ENCODE assay signal across 9 cellular contexts in genomic region chr2:210363261-210363660, GRCh38. TPM values are rescaled to one million over a fixed set of nuclear protein-coding genes. Genes with fewer than 3 reads are reported as not detected.
A peak's percentile ranks its signal among the peaks of the same experiment; 100 is the strongest.
DNase-seq lines count a peak whose midpoint lies in the region; ATAC-seq and TF ChIP-seq lines count a peak whose summit lies in the region.
"Had no signal": no experiment of that assay in that cellular context is flagged by ENCODE, and none has a peak within 500 bp of the region (broad histone marks: within the 10 kb centered on the region; RNA-seq: fewer than 3 reads in every experiment).

No MANE protein-coding gene starts in this region.

- H3K36me3 ChIP-seq in left lung = no peaks in the 10 kb centered on the region

- no peaks in the 10 kb centered on the region; a peak in 1 of 7 replicates for H3K36me3 Mint-ChIP-seq in H9 (ENCODE audit: insufficient read depth in 1 of 3, low read depth in 3 of 3)

- H3K18ac ChIP-seq in H9 (ENCODE audit: insufficient read length, low read depth, low read length) = no peak overlapping the region

- H4K8ac ChIP-seq in H9 (replicated peaks; ENCODE audit: insufficient read length, low read depth, low read length) = no peak overlapping the region

- no peak overlapping the region for H2BK20ac ChIP-seq in H9 (ENCODE audit: low read depth, low read length, poor library complexity, severe bottlenecking)

- H3K56ac ChIP-seq in H9 (ENCODE audit: insufficient read length, low read depth, low read length) = no peak overlapping the region

- H4K91ac ChIP-seq in H9 (ENCODE audit: insufficient read length, low read depth, low read length) = no peak overlapping the region

- H2BK5ac ChIP-seq in H9 (ENCODE audit: insufficient read length, low read length) = no peak overlapping the region

- no peaks in the 10 kb centered on the region for H3K9me3 ChIP-seq in H9 (ENCODE audit: control insufficient read depth, low read depth, low read length)
- no peaks in the 10 kb centered on the region for H3K9me3 ChIP-seq in left lung

- no peak overlapping the region for H3K4me3 Mint-ChIP-seq in H9
- H3K4me3 Mint-ChIP-seq: activated CD4-positive, alpha-beta T cell treated with anti-CD3 and anti-CD28 coated beads, Interleukin-2, amount 10 ng/mL, durations not matched to agents 7 days and 5 days had no signal

- H3K27ac ChIP-seq in H9 (ENCODE audit: insufficient read length, low read depth, low read length) = no peak overlapping the region
- H3K27ac ChIP-seq in left lung = no peak overlapping the region
- H3K27ac ChIP-seq in coronary artery = no peak overlapping the region

- no peaks in the 10 kb centered on the region for H3K23me2 ChIP-seq in H9 (ENCODE audit: insufficient read length, low read depth, low read length, poor library complexity, severe bottlenecking)

- H3K4me2 ChIP-seq in H9 (ENCODE audit: insufficient read depth, insufficient read length, low read length) = no peak overlapping the region

- H3K4ac ChIP-seq in H9 (ENCODE audit: low read depth, low read length) = no peak overlapping the region

- H3K27me3 ChIP-seq in H9 (ENCODE audit: insufficient read depth, low read length) (no peaks in the 10 kb centered on the region), left lung (no peaks in the 10 kb centered on the region)

- no peak overlapping the region for H3T11ph ChIP-seq in H9 (ENCODE audit: low read length)

- no peak overlapping the region for H2BK120ac ChIP-seq in H9 (ENCODE audit: low read depth, low read length, poor library complexity, severe bottlenecking)

- peak; percentile 52 for ATAC-seq in left lung

- TF ChIP-seq CTCF in GM12874 (IDR thresholded peaks at IDR 0.05; ENCODE audit: insufficient read depth, low read depth, low read length) (peak; percentile 37; the same call in 1 of the 2 replicates), H9 (conservative IDR thresholded peaks at IDR 0.05) (peak; percentile 52), left lung (IDR thresholded peaks at IDR 0.05) (peak in 1 of 2 donors; percentile 9), coronary artery (IDR thresholded peaks at IDR 0.05) (no peak)

- H3K9me3 Mint-ChIP-seq in H9 = no peaks in the 10 kb centered on the region
- H3K9me3 Mint-ChIP-seq: activated CD4-positive, alpha-beta T cell treated with anti-CD3 and anti-CD28 coated beads, Interleukin-2, amount 10 ng/mL, durations not matched to agents 7 days and 5 days had no signal

- H3K4me3 ChIP-seq in left lung = no peak overlapping the region
- no peak overlapping the region for H3K4me3 ChIP-seq in coronary artery

- H3K27me3 Mint-ChIP-seq in H9 (ENCODE audit: low read depth) = no peaks in the 10 kb centered on the region; the same call in 1 of the 2 replicates
- H3K27me3 Mint-ChIP-seq: activated CD4-positive, alpha-beta T cell treated with anti-CD3 and anti-CD28 coated beads, Interleukin-2, amount 10 ng/mL, durations not matched to agents 7 days and 5 days had no signal

- intact Hi-C loops in left lung (cut with DNase I) = no loop called here

- H3K23ac ChIP-seq in H9 (ENCODE audit: insufficient read length, low read depth, low read length) = no peak overlapping the region

- H2AFZ ChIP-seq in H9 (ENCODE audit: low read length) = no peak overlapping the region

- no peaks in the 10 kb centered on the region for H3K79me1 ChIP-seq in H9 (ENCODE audit: insufficient read depth, low read depth, low read length, poor library complexity, severe bottlenecking)

- H4K20me1 ChIP-seq in H9 (ENCODE audit: control insufficient read depth, insufficient read depth, insufficient read length) = no peaks in the 10 kb centered on the region

- H3K14ac ChIP-seq in H9 (ENCODE audit: insufficient read depth, low read length) = no peak overlapping the region

- H3K4me1 ChIP-seq in H9 (ENCODE audit: insufficient read depth, low read length) (no peaks in the 10 kb centered on the region; the same call in 1 of the 2 replicates), left lung (no peaks in the 10 kb centered on the region)

- peaks cover 3 to 5% of the 10 kb centered on the region in 2 experiments for H3K4me1 Mint-ChIP-seq in H9
- H3K4me1 Mint-ChIP-seq: activated CD4-positive, alpha-beta T cell treated with anti-CD3 and anti-CD28 coated beads, Interleukin-2, amount 10 ng/mL, durations not matched to agents 7 days and 5 days had no signal

- H3K79me2 ChIP-seq in H9 (ENCODE audit: insufficient read depth, low read length) = no peaks in the 10 kb centered on the region

- H3K27ac Mint-ChIP-seq in H9 = no peak overlapping the region
- H3K27ac Mint-ChIP-seq: activated CD4-positive, alpha-beta T cell treated with anti-CD3 and anti-CD28 coated beads, Interleukin-2, amount 10 ng/mL, durations not matched to agents 7 days and 5 days had no signal

- H4K5ac ChIP-seq in H9 (ENCODE audit: insufficient read length, low read depth, low read length) = no peak overlapping the region

- DNase-seq in H9 (peak; percentile 28), NCI-H69 (lab: John Stamatoyannopoulos, UW) (peak; percentile 47), left lung (no peak), pons (ENCODE audit: low spot score) (no peak), coronary artery (ENCODE audit: low spot score) (no peak), middle frontal gyrus (ENCODE audit: extremely low spot score, low spot score) (no peak)
- DNase-seq: activated CD4-positive, alpha-beta T cell treated with anti-CD3 and anti-CD28 coated beads, Interleukin-2, amount 10 ng/mL, durations not matched to agents 7 days and 5 days had no signal

- H2BK12ac ChIP-seq in H9 (ENCODE audit: insufficient read length, low read depth, low read length) = no peak overlapping the region

- no peak overlapping the region for H2BK15ac ChIP-seq in H9 (ENCODE audit: low read depth, low read length)

- no peak overlapping the region for H3K9ac ChIP-seq in H9 (ENCODE audit: extremely low read depth, insufficient read length, low read length)

- H2AK5ac ChIP-seq in H9 (ENCODE audit: insufficient read length, low read length) = no peak overlapping the region

RNA-seq across cellular contexts. Expression of gene MYL1, which starts 48.3 kb away (rescaled TPM):
- total RNA-seq in H9 (2021) = not detected in 2 replicates
- not detected for total RNA-seq in left lung
- total RNA-seq: activated CD4-positive, alpha-beta T cell treated with anti-CD3 and anti-CD28 coated beads, Interleukin-2, amount 10 ng/mL, durations not matched to agents 7 days and 5 days; osteoblast had no signal

Comparison
In these comparisons a context has a peak if more than half of its experiments do, and no peak if none do; other contexts are left out.
1. DNase-seq: peak in H9 (single experiment) and NCI-H69 (single experiment); none in left lung (0 of 2), pons (single experiment), coronary artery (single experiment) and middle frontal gyrus (single experiment).